In the genomic region with DNA sequence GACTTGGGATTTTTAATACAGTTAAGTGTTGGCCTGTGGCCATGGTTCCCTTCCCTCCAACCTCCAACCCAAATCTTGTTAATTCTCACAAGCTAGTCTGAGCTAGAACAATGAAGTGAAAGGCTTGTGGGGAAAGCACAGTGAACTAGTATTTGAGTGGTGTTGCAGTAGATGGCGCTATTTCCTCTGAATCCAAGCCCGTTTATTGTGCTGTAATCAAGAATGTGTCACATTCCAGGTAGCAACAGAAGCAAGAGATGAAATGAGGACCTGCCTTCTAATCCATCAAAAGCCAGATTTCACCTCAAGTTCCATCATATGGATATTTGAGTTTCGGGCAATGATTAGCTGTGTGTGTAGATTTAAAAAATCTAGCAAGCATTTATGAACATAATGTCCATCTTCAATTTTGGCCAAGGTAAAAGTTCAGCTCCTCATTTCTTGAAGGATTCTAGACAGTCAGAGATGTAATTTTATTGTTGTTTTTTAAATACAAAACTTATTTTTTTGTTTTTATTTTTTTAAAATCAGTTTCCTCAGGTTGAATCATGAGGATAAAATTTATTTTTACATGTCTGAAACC, we compare ENCODE assay signal across 8 cellular contexts.
A peak's percentile ranks its signal among the peaks of the same experiment; 100 is the strongest.
DNase-seq lines count a peak whose midpoint lies in the region; ATAC-seq and TF ChIP-seq lines count a peak whose summit lies in the region.

No MANE protein-coding gene starts in this region.

- no peak for ATAC-seq in stimulated activated naive CD8-positive, alpha-beta T cell treated with anti-CD3 and anti-CD28 coated beads, Interleukin-15, amount 100 ng/mL, for 72 hours
- ATAC-seq in stimulated activated naive CD8-positive, alpha-beta T cell treated with anti-CD3 and anti-CD28 coated beads, Interleukin-15, Interleukin-2, amounts not matched to agents 100 U/mL and 50 U/mL, for 24 hours = no peak
- no peak for ATAC-seq in natural killer cell

- intact Hi-C loops in natural killer cell (cut with micrococcal nuclease) = no loop called here

- no peak overlapping the region for H3K4me3 Mint-ChIP-seq in stimulated activated naive CD8-positive, alpha-beta T cell treated with anti-CD3 and anti-CD28 coated beads, Interleukin-15, amount 100 ng/mL, for 72 hours
- no peak overlapping the region for H3K4me3 Mint-ChIP-seq in natural killer cell

- TF ChIP-seq CTCF in foreskin fibroblast (IDR thresholded peaks at IDR 0.05; ENCODE audit: low read depth, low read length) = peak; percentile 59
- no peak for TF ChIP-seq CTCF in natural killer cell (IDR thresholded peaks at IDR 0.05)

- no peak overlapping the region for H3K27ac Mint-ChIP-seq in stimulated activated naive CD8-positive, alpha-beta T cell treated with anti-CD3 and anti-CD28 coated beads, Interleukin-15, amount 100 ng/mL, for 72 hours
- no peak overlapping the region for H3K27ac Mint-ChIP-seq in natural killer cell

- no peaks in the 10 kb centered on the region for H3K36me3 Mint-ChIP-seq in natural killer cell

- H3K27me3 Mint-ChIP-seq in stimulated activated naive CD8-positive, alpha-beta T cell treated with anti-CD3 and anti-CD28 coated beads, Interleukin-15, amount 100 ng/mL, for 72 hours = peaks cover 29% of the 10 kb centered on the region
- peaks cover 8 to 22% of the 10 kb centered on the region in 2 donors for H3K27me3 Mint-ChIP-seq in natural killer cell (ENCODE audit: low read depth in 2 of 2)

- H3K4me3 ChIP-seq in foreskin fibroblast (ENCODE audit: low read depth in 1 of 2, low read length in 2 of 2) = no peak overlapping the region

- DNase-seq in stimulated activated naive CD8-positive, alpha-beta T cell treated with anti-CD3 and anti-CD28 coated beads, Interleukin-15, amount 100 ng/mL, for 72 hours = peak; percentile 8 to 12
- no peak for DNase-seq in stimulated activated naive CD8-positive, alpha-beta T cell treated with anti-CD3 and anti-CD28 coated beads, Interleukin-15, Interleukin-2, amounts not matched to agents 100 U/mL and 50 U/mL, for 24 hours
- DNase-seq in NAMALWA (ENCODE audit: low spot score) (peak; percentile 71), SHP77 (lab: John Stamatoyannopoulos, UW) (peak; percentile 71), foreskin fibroblast (peak; percentile 23 to 48), renal cortical epithelial cell (ENCODE audit: low read depth) (peak; percentile 82), occipital lobe (lab: John Stamatoyannopoulos, UW) (no peak), natural killer cell (no peak)

- H3K4me1 Mint-ChIP-seq in stimulated activated naive CD8-positive, alpha-beta T cell treated with anti-CD3 and anti-CD28 coated beads, Interleukin-15, amount 100 ng/mL, for 72 hours = no peaks in the 10 kb centered on the region
- no peaks in the 10 kb centered on the region for H3K4me1 Mint-ChIP-seq in natural killer cell

- H3K9me3 Mint-ChIP-seq in stimulated activated naive CD8-positive, alpha-beta T cell treated with anti-CD3 and anti-CD28 coated beads, Interleukin-15, amount 100 ng/mL, for 72 hours = no peaks in the 10 kb centered on the region
- H3K9me3 Mint-ChIP-seq in natural killer cell = no peaks in the 10 kb centered on the region

Comparison
In these comparisons a context has a peak if more than half of its experiments do, and no peak if none do; other contexts are left out.
1. DNase-seq: peak in stimulated activated naive CD8-positive, alpha-beta T cell treated with anti-CD3 and anti-CD28 coated beads, Interleukin-15, amount 100 ng/mL, for 72 hours (2 of 2), NAMALWA (single experiment), SHP77 (2 of 2), foreskin fibroblast (2 of 2) and renal cortical epithelial cell (single experiment); none in stimulated activated naive CD8-positive, alpha-beta T cell treated with anti-CD3 and anti-CD28 coated beads, Interleukin-15, Interleukin-2, amounts not matched to agents 100 U/mL and 50 U/mL, for 24 hours (single experiment), occipital lobe (single experiment) and natural killer cell (single experiment).